In genomic region chr20:34514897-34515483, GRCh38 we compare ENCODE assay signal across 8 cellular contexts. TPM values are rescaled to one million over a fixed set of nuclear protein-coding genes. Genes with fewer than 3 reads are reported as not detected.
A peak's percentile ranks its signal among the peaks of the same experiment; 100 is the strongest.
DNase-seq lines count a peak whose midpoint lies in the region; ATAC-seq and TF ChIP-seq lines count a peak whose summit lies in the region.

No MANE protein-coding gene starts in this region.

- H3K9me3 ChIP-seq in gastrocnemius medialis, result no peaks in the 10 kb centered on the region

- no peak for TF ChIP-seq POLR2A in GM18505 (IDR thresholded peaks at IDR 0.05; ENCODE audit: borderline replicate concordance, extremely low read depth, insufficient read depth, insufficient read length)
- TF ChIP-seq POLR2A in gastrocnemius medialis (IDR thresholded peaks at IDR 0.05), result no peak

- peak; percentile 4 for ATAC-seq in GM18505 (IDR thresholded peaks at IDR 0.05; ENCODE audit: unreplicated experiment)
- peak; percentile 33 for ATAC-seq in SK-N-SH treated with all-trans-retinoic acid at 6 μM for 48 hours
- peak in 1 of 2 donors; percentile 1 for ATAC-seq in gastrocnemius medialis

- peaks cover 27 to 29% of the 10 kb centered on the region in 2 donors for H3K4me1 ChIP-seq in gastrocnemius medialis

- TF ChIP-seq CTCF in fibroblast of the aortic adventitia (IDR thresholded peaks at IDR 0.05; ENCODE audit: insufficient read depth, low read length) (no peak), gastrocnemius medialis (IDR thresholded peaks at IDR 0.05 in 4 of 5, conservative IDR thresholded peaks at IDR 0.05 in 1 of 5) (no peak)

- in situ Hi-C loops in gastrocnemius medialis (cut with MboI; ENCODE audit: low sequenced_read_pairs in 4 of 4), result loop anchor here in 3 of 4 donors (10.0 kb wide), 2 partner anchors 200 to 210 kb away; partner anchors contain the start of gene AHCY (in 1 of the 3)

- DNase-seq in fibroblast of the aortic adventitia (ENCODE audit: low read depth) (no peak), gastrocnemius medialis (no peak), SW 1271 (lab: John Stamatoyannopoulos, UW) (no peak), DMS153 treated with DMSO at 0.1 percent for 48 hours (lab: John Stamatoyannopoulos, UW; ENCODE audit: unreplicated experiment) (no peak), ureter (ENCODE audit: low spot score) (no peak), dermis blood vessel endothelial cell (no peak)

- H3K4me3 ChIP-seq in fibroblast of the aortic adventitia (ENCODE audit: low read depth, low read length) (peak overlapping the region; percentile 88), gastrocnemius medialis (peak overlapping the region; percentile 71 to 92 (median 78))

- peak overlapping the region; percentile 21 to 96 (median 90) for H3K27ac ChIP-seq in gastrocnemius medialis

- no peaks in the 10 kb centered on the region for H3K27me3 ChIP-seq in gastrocnemius medialis

- intact Hi-C loops in gastrocnemius medialis (cut with DNase I; ENCODE audit: low total_unique reads), result loop anchor here (5.0 kb wide), 1 partner anchor 523 kb away; the partner anchor contains the start of gene RALY

- peaks cover 0 to 9% of the 10 kb centered on the region in 2 donors for H3K36me3 ChIP-seq in gastrocnemius medialis

TF ChIP-seq in SK-N-SH treated with all-trans-retinoic acid at 6 μM for 48 hours, 23 proteins besides CTCF, POLR2A, EP300 and RAD21:
- TF ChIP-seq PPARA (CRISPR knock-in tag; IDR thresholded peaks at IDR 0.05; ENCODE audit: borderline replicate concordance) (no peak), CREB5 (CRISPR knock-in tag; IDR thresholded peaks at IDR 0.05; ENCODE audit: low read depth) (no peak)

RNA-seq across cellular contexts. Expression of gene DYNLRB1, which starts 1.2 kb away (rescaled TPM):
- total RNA-seq in fibroblast of the aortic adventitia (ENCODE audit: low replicate concordance), result 30.0 and 144 TPM in 2 replicates
- 100 to 1,000 TPM; 115 to 216 (median 142) TPM for total RNA-seq in gastrocnemius medialis
- 123 TPM for total RNA-seq in ureter
- total RNA-seq in dermis blood vessel endothelial cell, result 29.6 and 36.9 TPM in 2 replicates

RNA-seq across cellular contexts. Expression of gene MAP1LC3A, which starts 43.5 kb away (rescaled TPM):
- total RNA-seq in fibroblast of the aortic adventitia (ENCODE audit: low replicate concordance) (15.8 and 20.2 TPM in 2 replicates), gastrocnemius medialis (10 to 100 TPM; 41.5 to 62.7 (median 56.4) TPM), ureter (36.2 TPM), dermis blood vessel endothelial cell (20.9 and 45.8 TPM in 2 replicates)
